In the genomic region with DNA sequence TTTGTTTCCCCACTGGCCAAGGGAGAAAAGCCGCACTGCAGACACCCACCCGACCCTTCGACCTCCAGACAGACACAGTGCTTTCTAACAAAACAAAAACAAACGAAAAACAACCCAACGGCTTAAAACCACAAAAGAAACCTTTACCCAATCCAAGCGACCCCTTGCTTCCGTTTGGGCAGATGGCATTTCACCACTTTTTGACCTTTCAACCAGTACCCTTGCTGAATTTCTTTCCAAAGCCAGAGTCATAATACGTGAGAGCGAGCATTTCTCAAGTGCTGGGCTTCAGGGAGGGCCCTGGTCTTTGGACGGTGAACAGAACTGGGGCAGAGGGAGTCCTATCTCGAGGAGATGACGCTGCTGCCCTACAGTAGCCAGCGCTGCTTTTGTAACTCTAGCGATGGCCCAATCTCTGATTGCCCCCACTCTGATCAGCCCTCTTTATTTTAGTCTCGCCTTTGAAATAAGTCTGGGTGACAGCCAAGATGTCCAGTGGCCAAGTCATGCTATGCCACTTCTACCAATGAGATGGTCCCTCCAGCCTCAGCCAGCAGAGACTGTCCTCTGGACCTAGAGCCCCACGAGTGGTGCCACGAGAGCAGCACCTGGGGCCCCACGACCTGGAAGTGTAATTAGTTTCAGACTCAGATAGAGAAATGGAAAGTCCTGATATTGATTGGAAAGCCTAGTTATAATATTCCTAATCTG, we compare ENCODE assay signal across 10 cellular contexts. TPM values are rescaled to one million over a fixed set of nuclear protein-coding genes. Genes with fewer than 3 reads are reported as not detected.
A peak's percentile ranks its signal among the peaks of the same experiment; 100 is the strongest.
DNase-seq lines count a peak whose midpoint lies in the region; ATAC-seq and TF ChIP-seq lines count a peak whose summit lies in the region.
"Had no signal": no experiment of that assay in that cellular context is flagged by ENCODE, and none has a peak within 500 bp of the region (broad histone marks: within the 10 kb centered on the region; RNA-seq: fewer than 3 reads in every experiment).

No MANE protein-coding gene starts in this region.

- POLR2A ChIA-PET in activated CD4-positive, alpha-beta T cell treated with anti-CD3 and anti-CD28 coated beads for 36 hours (lab: Charles Lee) = no interaction called here
- POLR2A ChIA-PET in activated CD8-positive, alpha-beta T cell treated with anti-CD3 and anti-CD28 coated beads, Interleukin-2, amount 10 ng/mL, durations not matched to agents 7 days and 5 days (lab: Charles Lee) = no interaction called here

- H3K4me3 ChIP-seq in left lung = no peak overlapping the region
- H3K4me3 ChIP-seq in esophagus squamous epithelium = no peak overlapping the region
- H3K4me3 ChIP-seq: ovary had no signal

- H3K4me1 ChIP-seq in left lung = peaks cover 0 to 31% of the 10 kb centered on the region in 2 donors
- H3K4me1 ChIP-seq in esophagus squamous epithelium = peaks cover 0 to 14% (median 3%) of the 10 kb centered on the region in 3 donors

- TF ChIP-seq POLR2A in esophagus squamous epithelium (IDR thresholded peaks at IDR 0.05) = no peak

- H3K36me3 ChIP-seq in left lung = no peaks in the 10 kb centered on the region
- H3K36me3 ChIP-seq in esophagus squamous epithelium = no peaks in the 10 kb centered on the region
- H3K36me3 ChIP-seq: ovary had no signal

- intact Hi-C loops in activated CD4-positive, alpha-beta T cell treated with anti-CD3 and anti-CD28 coated beads for 36 hours (cut with DNase I, micrococcal nuclease) = no loop called here
- intact Hi-C loops in left lung (cut with DNase I) (no loop called here), esophagus squamous epithelium (cut with DNase I) (no loop called here)

- 51 to 71% methylated on average over 13 to 18 of the region's 18 CpGs for WGBS in esophagus squamous epithelium, 2 donors

- no peak for DNase-seq in activated CD4-positive, alpha-beta T cell treated with anti-CD3 and anti-CD28 coated beads for 36 hours
- DNase-seq in activated CD4-positive, alpha-beta T cell treated with anti-CD3 and anti-CD28 coated beads, Interleukin-2, amount 50 U/mL, for 1 hour = no peak
- DNase-seq in activated CD8-positive, alpha-beta T cell treated with anti-CD3 and anti-CD28 coated beads, Interleukin-2, amount 10 ng/mL, durations not matched to agents 7 days and 5 days = no peak
- peak in 1 of 2 donors; percentile 64 for DNase-seq in left lung
- DNase-seq in NCI-H1930 (lab: John Stamatoyannopoulos, UW) = no peak
- DNase-seq in esophagus squamous epithelium (lab: John Stamatoyannopoulos, UW) = no peak
- DNase-seq: NCI-H226 had no signal

- H3K9me3 Mint-ChIP-seq in activated CD4-positive, alpha-beta T cell treated with anti-CD3 and anti-CD28 coated beads for 36 hours (ENCODE audit: low read depth) = no peaks in the 10 kb centered on the region
- peaks cover 3% of the 10 kb centered on the region for H3K9me3 Mint-ChIP-seq in activated CD8-positive, alpha-beta T cell treated with anti-CD3 and anti-CD28 coated beads, Interleukin-2, amount 10 ng/mL, durations not matched to agents 7 days and 5 days (ENCODE audit: insufficient read depth)

- ATAC-seq in activated CD4-positive, alpha-beta T cell treated with anti-CD3 and anti-CD28 coated beads for 36 hours = no peak
- peak; percentile 16 for ATAC-seq in activated CD8-positive, alpha-beta T cell treated with anti-CD3 and anti-CD28 coated beads, Interleukin-2, amount 10 ng/mL, durations not matched to agents 7 days and 5 days
- ATAC-seq in left lung = peak; percentile 72
- ATAC-seq in HG02852 (IDR thresholded peaks at IDR 0.05; ENCODE audit: unreplicated experiment) = no peak

- no peaks in the 10 kb centered on the region for H3K27me3 ChIP-seq in left lung
- no peaks in the 10 kb centered on the region for H3K27me3 ChIP-seq in esophagus squamous epithelium
- H3K27me3 ChIP-seq: ovary had no signal

- no peak overlapping the region for H3K4me3 Mint-ChIP-seq in activated CD4-positive, alpha-beta T cell treated with anti-CD3 and anti-CD28 coated beads for 36 hours
- H3K4me3 Mint-ChIP-seq in activated CD8-positive, alpha-beta T cell treated with anti-CD3 and anti-CD28 coated beads, Interleukin-2, amount 10 ng/mL, durations not matched to agents 7 days and 5 days = peak overlapping the region; percentile 1

- peaks cover 35% of the 10 kb centered on the region for H3K4me1 Mint-ChIP-seq in activated CD4-positive, alpha-beta T cell treated with anti-CD3 and anti-CD28 coated beads for 36 hours
- H3K4me1 Mint-ChIP-seq in activated CD8-positive, alpha-beta T cell treated with anti-CD3 and anti-CD28 coated beads, Interleukin-2, amount 10 ng/mL, durations not matched to agents 7 days and 5 days (ENCODE audit: low read depth) = peaks cover 59% of the 10 kb centered on the region

- CTCF ChIA-PET in activated CD4-positive, alpha-beta T cell treated with anti-CD3 and anti-CD28 coated beads for 36 hours (lab: Charles Lee) = interaction anchor here (0.7 kb wide), 2 partner anchors 32 to 82 kb away, joined by 3 to 4 read pairs; no protein-coding TSS in a partner anchor
- CTCF ChIA-PET in activated CD8-positive, alpha-beta T cell treated with anti-CD3 and anti-CD28 coated beads, Interleukin-2, amount 10 ng/mL, durations not matched to agents 7 days and 5 days (lab: Charles Lee) = interaction anchor here (0.6 to 0.7 kb wide), 2 partner anchors 24 to 271 kb away, joined by 3 read pairs; no protein-coding TSS in a partner anchor

- TF ChIP-seq CTCF in left lung (IDR thresholded peaks at IDR 0.05) = no peak
- TF ChIP-seq CTCF in esophagus squamous epithelium (IDR thresholded peaks at IDR 0.05) = no peak

- no peaks in the 10 kb centered on the region for H3K9me3 ChIP-seq in left lung
- H3K9me3 ChIP-seq in esophagus squamous epithelium = no peaks in the 10 kb centered on the region
- H3K9me3 ChIP-seq: ovary had no signal

- H3K27ac ChIP-seq in left lung = peak overlapping the region in 1 of 2 donors; percentile 62
- peak overlapping the region; percentile 13 for H3K27ac ChIP-seq in temporal lobe (ENCODE audit: low read depth, low read length)
- H3K27ac ChIP-seq in esophagus squamous epithelium = no peak overlapping the region

- no peaks in the 10 kb centered on the region for H3K27me3 Mint-ChIP-seq in activated CD4-positive, alpha-beta T cell treated with anti-CD3 and anti-CD28 coated beads for 36 hours
- no peaks in the 10 kb centered on the region for H3K27me3 Mint-ChIP-seq in activated CD8-positive, alpha-beta T cell treated with anti-CD3 and anti-CD28 coated beads, Interleukin-2, amount 10 ng/mL, durations not matched to agents 7 days and 5 days (ENCODE audit: low read depth)

- H3K27ac Mint-ChIP-seq in activated CD4-positive, alpha-beta T cell treated with anti-CD3 and anti-CD28 coated beads for 36 hours = peak overlapping the region; percentile 18
- peak overlapping the region; percentile 60 for H3K27ac Mint-ChIP-seq in activated CD8-positive, alpha-beta T cell treated with anti-CD3 and anti-CD28 coated beads, Interleukin-2, amount 10 ng/mL, durations not matched to agents 7 days and 5 days

- no peaks in the 10 kb centered on the region for H3K36me3 Mint-ChIP-seq in activated CD4-positive, alpha-beta T cell treated with anti-CD3 and anti-CD28 coated beads for 36 hours (ENCODE audit: low read depth)
- H3K36me3 Mint-ChIP-seq in activated CD8-positive, alpha-beta T cell treated with anti-CD3 and anti-CD28 coated beads, Interleukin-2, amount 10 ng/mL, durations not matched to agents 7 days and 5 days (ENCODE audit: low read depth) = peaks cover 9% of the 10 kb centered on the region

RNA-seq across cellular contexts. Expression of gene ADIPOR2, which starts 21.9 kb away (rescaled TPM):
- 10 to 100 TPM; 51.7 to 52.6 TPM for total RNA-seq in activated CD4-positive, alpha-beta T cell treated with anti-CD3 and anti-CD28 coated beads for 36 hours
- total RNA-seq in activated CD8-positive, alpha-beta T cell treated with anti-CD3 and anti-CD28 coated beads, Interleukin-2, amount 10 ng/mL, durations not matched to agents 7 days and 5 days = 10 to 100 TPM; 64.4 to 68.3 TPM
- total RNA-seq in left lung (10 to 100 TPM; 52.9 to 66.8 TPM), temporal lobe (24.1 TPM), esophagus squamous epithelium (10 to 100 TPM; 29.1 to 49.4 (median 31.1) TPM)

RNA-seq across cellular contexts. Expression of gene WNT5B, which starts 40.0 kb away (rescaled TPM):
- not detected for total RNA-seq in activated CD4-positive, alpha-beta T cell treated with anti-CD3 and anti-CD28 coated beads for 36 hours
- not detected for total RNA-seq in activated CD8-positive, alpha-beta T cell treated with anti-CD3 and anti-CD28 coated beads, Interleukin-2, amount 10 ng/mL, durations not matched to agents 7 days and 5 days
- total RNA-seq in left lung (1 to 10 TPM; 3.3 to 4.5 TPM), temporal lobe (15.0 TPM), esophagus squamous epithelium (10 to 100 TPM in 2 of 4 donors, 1 to 10 TPM in 2; 5.6 to 30.9 (median 12.7) TPM)

Comparison
In these comparisons a context has a peak if more than half of its experiments do, and no peak if none do; other contexts are left out.
1. ATAC-seq: peak in activated CD8-positive, alpha-beta T cell treated with anti-CD3 and anti-CD28 coated beads, Interleukin-2, amount 10 ng/mL, durations not matched to agents 7 days and 5 days (single experiment) and left lung (single experiment); none in activated CD4-positive, alpha-beta T cell treated with anti-CD3 and anti-CD28 coated beads for 36 hours (single experiment) and HG02852 (single experiment).